ENCODE assay signal across 8 cellular contexts in genomic region chr7:20330176-20330796, GRCh38. TPM values are rescaled to one million over a fixed set of nuclear protein-coding genes. Genes with fewer than 3 reads are reported as not detected.
A peak's percentile ranks its signal among the peaks of the same experiment; 100 is the strongest.
DNase-seq lines count a peak whose midpoint lies in the region; ATAC-seq, FAIRE-seq and TF ChIP-seq lines count a peak whose summit lies in the region.

No MANE protein-coding gene starts in this region.

- H3K9me3 ChIP-seq in RWPE2 (ENCODE audit: severe bottlenecking) (no peaks in the 10 kb centered on the region), GM12878 (replicated peaks; ENCODE audit: control insufficient read depth, insufficient read depth, low read length) (no peaks in the 10 kb centered on the region)

- FAIRE-seq in HTR-8/SVneo (lab: Jason Lieb, UNC) (no peak), GM12878 (lab: Jason Lieb, UNC) (peak; percentile 79)

- RAD21 ChIA-PET in GM12878 (lab: Charles Lee; ENCODE audit: unreplicated experiment): interaction anchor here (0.7 to 3.0 kb wide), 25 partner anchors 14 to 582 kb away, joined by 3 to 24 read pairs (median 5); partner anchors contain the start of gene MACC1

- H3K79me2 ChIP-seq in GM12878 (ENCODE audit: control insufficient read depth, insufficient read depth, low read length): peaks cover 7% of the 10 kb centered on the region

- WGBS in GM12878 (ENCODE audit: insufficient coverage, insufficient replicate concordance, low lambda C conversion rate, missing lambda C conversion rate): under 1% methylated on average over 41 of the region's 42 CpGs

- H3K4me3 ChIP-seq in RWPE2 (ENCODE audit: severe bottlenecking) (peak overlapping the region; percentile 48), GM12878 (peak overlapping the region; percentile 83), iPS-11a (ENCODE audit: low read depth, low read length) (peak overlapping the region; percentile 52), retinal pigment epithelial cell (ENCODE audit: low read length) (peak overlapping the region; percentile 64)

- TF ChIP-seq RAD21 in GM12878 (IDR thresholded peaks at IDR 0.05; ENCODE audit: insufficient read depth, low read depth, low read length): 0 out of 2 replicates have a peak, but pooled peaks have one; percentile 13

- peak overlapping the region; percentile 100 for H3K4me2 ChIP-seq in GM12878 (ENCODE audit: control insufficient read depth, insufficient read depth)

- peak; percentile 9 for TF ChIP-seq CTCF in RWPE2 (IDR thresholded peaks at IDR 0.05; ENCODE audit: poor library complexity, severe bottlenecking)
- TF ChIP-seq CTCF in GM12878 (IDR thresholded peaks at IDR 0.05 in 2 of 3, conservative IDR thresholded peaks at IDR 0.05 in 1 of 3; ENCODE audit: control insufficient read depth in 2 of 3, extremely low read depth in 1 of 3, insufficient read depth in 1 of 3, low read depth in 3 of 3, low read length in 3 of 3): 0 out of 6 replicates have a peak, but pooled peaks of 1 of the 3 experiments have one; percentile 12
- no peak for TF ChIP-seq CTCF in retinal pigment epithelial cell (conservative IDR thresholded peaks at IDR 0.05; ENCODE audit: low read depth, low read length)

- H3K36me3 ChIP-seq in RWPE2 (ENCODE audit: low read depth) (no peaks in the 10 kb centered on the region), GM12878 (ENCODE audit: control insufficient read depth in 2 of 2, insufficient read depth in 2 of 2, low read length in 1 of 2) (no peaks in the 10 kb centered on the region)

- H3K4me1 ChIP-seq in RWPE2 (ENCODE audit: insufficient read depth, poor library complexity, severe bottlenecking) (peaks cover 30% of the 10 kb centered on the region), GM12878 (ENCODE audit: control insufficient read depth, insufficient read depth, low read length) (peaks cover 19% of the 10 kb centered on the region)

- CTCF ChIA-PET in GM12878 (lab: Yijun Ruan, JAX): interaction anchor here (0.9 to 3.1 kb wide), 12 partner anchors 12 to 576 kb away, joined by 3 to 17 read pairs (median 5); partner anchors contain the start of gene MACC1

- in situ Hi-C loops in GM12878 (cut with MboI): no loop called here

- TF ChIP-seq POLR2A in GM12878 (IDR thresholded peaks at IDR 0.05; ENCODE audit: low read depth, low read length): no peak; the same call in none of the 2 replicates

- H4K20me1 ChIP-seq in GM12878 (ENCODE audit: control insufficient read depth, insufficient read depth): no peaks in the 10 kb centered on the region

- no TSS peak for BruUV-seq in GM12878 (replicated peaks; lab: Mats Ljungman, UMichigan)

- peak overlapping the region; percentile 83 for H3K9ac ChIP-seq in GM12878 (ENCODE audit: control insufficient read depth, insufficient read depth, low read length)

- ATAC-seq in GM21526 (IDR thresholded peaks at IDR 0.05; ENCODE audit: low FRiP score, unreplicated experiment): peak; percentile 69
- ATAC-seq in RWPE2 (ENCODE audit: low read depth): peak; percentile 75
- peak; percentile 70 for ATAC-seq in GM12878

- no peak for TF ChIP-seq EP300 in GM12878 (IDR thresholded peaks at IDR 0.05; ENCODE audit: borderline replicate concordance in 1 of 2, control insufficient read depth in 1 of 2, low read depth in 2 of 2, low read length in 2 of 2)

- DNase-seq in ELF-1 (ENCODE audit: low read depth, low spot score): peak; percentile 93
- DNase-seq in HTR-8/SVneo (ENCODE audit: insufficient read length, low spot score): peak; percentile 66
- peak; percentile 92 for DNase-seq in RWPE2 (ENCODE audit: low spot score)
- DNase-seq in GM12878 (ENCODE audit: low read depth, low spot score): no peak
- DNase-seq in retinal pigment epithelial cell (ENCODE audit: low read depth): no peak
- no peak for DNase-seq in T-helper 9 cell

- POLR2A ChIA-PET in GM12878 (lab: Charles Lee): interaction anchor here (0.7 to 2.9 kb wide), 14 partner anchors 11 to 271 kb away, joined by 3 to 25 read pairs (median 4); no protein-coding TSS in a partner anchor

- SMC1A ChIA-PET in GM12878 (lab: Charles Lee; ENCODE audit: uncharacterized antibody, unreplicated experiment): interaction anchor here (0.6 to 4.8 kb wide), 20 partner anchors 18 to 135 kb away, joined by 3 to 38 read pairs (median 5); partner anchors contain the start of gene MACC1

- H3K27me3 ChIP-seq in RWPE2 (ENCODE audit: insufficient read depth, poor library complexity, severe bottlenecking): no peaks in the 10 kb centered on the region
- H3K27me3 ChIP-seq in GM12878 (replicated peaks in 1 of 2; ENCODE audit: control insufficient read depth in 2 of 2, insufficient read depth in 2 of 2, low read length in 1 of 2): no peaks in the 10 kb centered on the region; a peak in 1 of 4 replicates

- intact Hi-C loops in GM12878 (cut with micrococcal nuclease; ENCODE audit: unreplicated experiment): loop anchor here (1.0 to 5.0 kb wide), 2 partner anchors 46 to 107 kb away; no protein-coding TSS in a partner anchor

- peak overlapping the region; percentile 91 for H2AFZ ChIP-seq in GM12878 (ENCODE audit: control insufficient read depth, low read depth, low read length)

- peak overlapping the region; percentile 94 for H3K27ac ChIP-seq in RWPE2 (ENCODE audit: poor library complexity, severe bottlenecking)
- H3K27ac ChIP-seq in GM12878 (ENCODE audit: control insufficient read depth, insufficient read depth): peak overlapping the region; percentile 87

TF ChIP-seq in GM12878, 131 proteins besides CTCF, POLR2A, EP300 and RAD21 (continues in another document):
- TF ChIP-seq ZNF687 (IDR thresholded peaks at IDR 0.05) (peak; percentile 31; the same call in 1 of the 2 replicates), BCLAF1 (IDR thresholded peaks at IDR 0.05) (no peak), BRCA1 (IDR thresholded peaks at IDR 0.05; ENCODE audit: low read depth, low read length) (no peak), ETV6 (conservative IDR thresholded peaks at IDR 0.05 in 1 of 2, IDR thresholded peaks at IDR 0.05 in 1 of 2; ENCODE audit: borderline replicate concordance in 1 of 2, low read depth in 1 of 2) (no peak)

RNA-seq across cellular contexts. Expression of gene ITGB8, which starts 0.4 kb away (rescaled TPM):
- total RNA-seq in GM12878 (2013; cell fraction: nucleolus; rRNA removed): 157 and 162 TPM in 2 replicates
- total RNA-seq in GM12878 (2014; rRNA removed) (3.1 and 3.9 TPM in 2 replicates), GM12878 (2014; rRNA removed; fragmentation: Illumina TruSeq; extraction: Trizol) (3.0 TPM in 2 replicates), GM12878 (2021) (3.0 and 3.2 TPM in 2 replicates)
- 0.29 TPM for polyA plus RNA-seq in GM12878 (2011; ENCODE audit: low read depth)
- polyA plus RNA-seq in GM12878 (2011; rRNA removed) (26.2 and 45.6 TPM in 2 replicates), GM12878 (2014; fragmentation: Illumina TruSeq; extraction: Trizol) (1.6 and 2.2 TPM in 2 replicates), GM12878 (2014; fragmentation: Nextera tagmentation; extraction: Ambion mirVana) (under 1 TPM; 0.37 to 0.40 TPM), GM12878 (2014; rRNA removed) (1.4 TPM in 2 replicates), GM12878 (2016; fragmentation: Nextera tagmentation; extraction: Ambion mirVana) (1 to 10 TPM in 1 of 2 experiments, under 1 TPM in 1; 0.95 to 1.4 TPM)
- 10.0 and 11.0 TPM in 2 replicates for polyA plus RNA-seq in GM12878 (2011; cell fraction: cytosol; rRNA removed)
- polyA plus RNA-seq in GM12878 (2011; cell fraction: nucleus; rRNA removed): 59.4 and 69.9 TPM in 2 replicates
- 0.55 and 0.60 TPM in 2 replicates for polyA plus RNA-seq in GM12878 (2012)
- polyA minus RNA-seq in GM12878 (2011; rRNA and poly(A)+ RNA removed): 119 and 122 TPM in 2 replicates
- polyA minus RNA-seq in GM12878 (2011; cell fraction: cytosol; rRNA and poly(A)+ RNA removed): 24.3 and 26.2 TPM in 2 replicates
- 168 and 290 TPM in 2 replicates for polyA minus RNA-seq in GM12878 (2011; cell fraction: nucleus; rRNA and poly(A)+ RNA removed)

Comparison
In these comparisons a context has a peak if more than half of its experiments do, and no peak if none do; other contexts are left out.
1. DNase-seq: peak in ELF-1 (single experiment), HTR-8/SVneo (single experiment) and RWPE2 (single experiment); none in GM12878 (single experiment), retinal pigment epithelial cell (single experiment) and T-helper 9 cell (single experiment).
2. Peak in every context shown above with its lines, with median percentiles within 50 percentile points of each other: ATAC-seq and H3K4me3 ChIP-seq.